In the genomic region with DNA sequence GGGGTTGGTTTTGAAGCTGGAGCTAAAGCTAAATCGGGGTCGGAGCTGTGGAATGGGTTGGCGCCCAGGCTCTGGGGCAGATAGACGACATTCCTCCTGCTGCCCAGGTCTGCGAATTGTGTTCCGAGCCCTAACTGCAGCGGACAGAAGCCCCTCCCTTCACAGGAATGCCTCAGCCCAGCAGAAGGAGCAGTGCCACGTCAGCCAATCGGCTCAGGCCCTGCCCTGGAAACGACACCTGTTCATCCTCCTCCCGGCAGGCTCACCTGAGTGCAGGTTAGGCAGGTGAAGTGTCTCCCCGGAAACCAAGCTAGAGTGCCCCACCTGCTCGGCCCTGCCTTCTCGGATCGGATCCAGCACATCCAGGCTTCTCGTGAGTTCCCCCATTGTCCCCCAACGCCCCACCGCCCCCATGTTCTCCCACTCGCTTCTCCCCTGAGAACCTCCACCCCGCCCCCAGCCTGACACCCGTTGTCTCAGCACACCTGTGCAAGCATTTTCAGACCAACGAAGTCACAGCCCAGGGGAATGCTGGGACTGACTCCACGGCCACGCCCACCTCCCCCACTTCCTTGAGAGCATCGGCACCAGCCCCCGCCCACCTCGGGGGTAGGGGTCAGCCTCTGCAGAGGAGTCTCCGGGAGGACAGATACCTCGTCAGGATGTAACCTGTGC, we compare ENCODE assay signal across 9 cellular contexts. TPM values are rescaled to one million over a fixed set of nuclear protein-coding genes. Genes with fewer than 3 reads are reported as not detected.
DNase-seq lines count a peak whose midpoint lies in the region; ATAC-seq and TF ChIP-seq lines count a peak whose summit lies in the region.
"Had no signal": no experiment of that assay in that cellular context is flagged by ENCODE, and none has a peak within 500 bp of the region (broad histone marks: within the 10 kb centered on the region; RNA-seq: fewer than 3 reads in every experiment).

No MANE protein-coding gene starts in this region.

- CTCF ChIA-PET in activated CD4-positive, alpha-beta T cell treated with anti-CD3 and anti-CD28 coated beads for 36 hours (lab: Charles Lee), result interaction anchor here (0.6 kb wide), 1 partner anchor 144 kb away, joined by 3 read pairs; no protein-coding TSS in a partner anchor
- CTCF ChIA-PET in activated B cell treated with CpG ODN at 0.5 μM for 24 hours (lab: Charles Lee), result no interaction called here

- no peak overlapping the region for H3K27ac Mint-ChIP-seq in activated CD4-positive, alpha-beta T cell treated with anti-CD3 and anti-CD28 coated beads for 36 hours
- H3K27ac Mint-ChIP-seq in activated B cell treated with CpG ODN at 0.5 μM for 24 hours, result no peak overlapping the region
- no peak overlapping the region for H3K27ac Mint-ChIP-seq in stimulated activated memory B cell treated with anti-CD40 and anti-IgM and Interleukin-4, amounts not matched to agents 10 μg/mL and 1 μg/mL and 100 μg/mL, for 72 hours

- H3K4me3 ChIP-seq in iPS-18c (ENCODE audit: insufficient read depth, low read depth, low read length), result peak overlapping the region; percentile 42

- POLR2A ChIA-PET in activated CD4-positive, alpha-beta T cell treated with anti-CD3 and anti-CD28 coated beads for 36 hours (lab: Charles Lee), result no interaction called here
- POLR2A ChIA-PET in activated B cell treated with CpG ODN at 0.5 μM for 24 hours (lab: Charles Lee), result no interaction called here

- H3K4me3 Mint-ChIP-seq in activated CD4-positive, alpha-beta T cell treated with anti-CD3 and anti-CD28 coated beads for 36 hours, result peak overlapping the region; percentile 42
- H3K4me3 Mint-ChIP-seq in activated B cell treated with CpG ODN at 0.5 μM for 24 hours, result peak overlapping the region; percentile 72
- H3K4me3 Mint-ChIP-seq in stimulated activated memory B cell treated with anti-CD40 and anti-IgM and Interleukin-4, amounts not matched to agents 10 μg/mL and 1 μg/mL and 100 μg/mL, for 72 hours, result peak overlapping the region; percentile 64

- peaks cover 21% of the 10 kb centered on the region for H3K4me1 Mint-ChIP-seq in activated CD4-positive, alpha-beta T cell treated with anti-CD3 and anti-CD28 coated beads for 36 hours
- peaks cover 19% of the 10 kb centered on the region for H3K4me1 Mint-ChIP-seq in activated B cell treated with CpG ODN at 0.5 μM for 24 hours
- peaks cover 24% of the 10 kb centered on the region for H3K4me1 Mint-ChIP-seq in stimulated activated memory B cell treated with anti-CD40 and anti-IgM and Interleukin-4, amounts not matched to agents 10 μg/mL and 1 μg/mL and 100 μg/mL, for 72 hours

- H3K9me3 ChIP-seq in iPS-18c (ENCODE audit: control insufficient read depth, insufficient read depth, low read length), result peaks cover 2% of the 10 kb centered on the region

- H3K36me3 Mint-ChIP-seq in activated CD4-positive, alpha-beta T cell treated with anti-CD3 and anti-CD28 coated beads for 36 hours (ENCODE audit: low read depth), result peaks cover 4% of the 10 kb centered on the region
- H3K36me3 Mint-ChIP-seq in activated B cell treated with CpG ODN at 0.5 μM for 24 hours (ENCODE audit: low read depth), result no peaks in the 10 kb centered on the region
- no peaks in the 10 kb centered on the region for H3K36me3 Mint-ChIP-seq in stimulated activated memory B cell treated with anti-CD40 and anti-IgM and Interleukin-4, amounts not matched to agents 10 μg/mL and 1 μg/mL and 100 μg/mL, for 72 hours

- intact Hi-C loops in activated CD4-positive, alpha-beta T cell treated with anti-CD3 and anti-CD28 coated beads for 36 hours (cut with DNase I, micrococcal nuclease), result no loop called here
- intact Hi-C loops in activated B cell treated with CpG ODN at 0.5 μM for 24 hours (cut with micrococcal nuclease), result no loop called here

- peaks cover 4% of the 10 kb centered on the region for H3K9me3 Mint-ChIP-seq in activated CD4-positive, alpha-beta T cell treated with anti-CD3 and anti-CD28 coated beads for 36 hours (ENCODE audit: low read depth)
- no peaks in the 10 kb centered on the region for H3K9me3 Mint-ChIP-seq in activated B cell treated with CpG ODN at 0.5 μM for 24 hours
- no peaks in the 10 kb centered on the region for H3K9me3 Mint-ChIP-seq in stimulated activated memory B cell treated with anti-CD40 and anti-IgM and Interleukin-4, amounts not matched to agents 10 μg/mL and 1 μg/mL and 100 μg/mL, for 72 hours

- DNase-seq in activated CD4-positive, alpha-beta T cell treated with anti-CD3 and anti-CD28 coated beads for 36 hours, result peak; percentile 49
- no peak for DNase-seq in activated CD4-positive, alpha-beta T cell treated with anti-CD3 and anti-CD28 coated beads for 1 hour
- peak; percentile 15 for DNase-seq in activated B cell treated with CpG ODN at 0.5 μM for 24 hours
- DNase-seq in DMS 273 (lab: John Stamatoyannopoulos, UW; ENCODE audit: unreplicated experiment), result no peak
- DNase-seq in AG08395 (ENCODE audit: low spot score), result no peak

- H3K27me3 Mint-ChIP-seq in activated CD4-positive, alpha-beta T cell treated with anti-CD3 and anti-CD28 coated beads for 36 hours, result peaks cover 2% of the 10 kb centered on the region
- peaks cover 10% of the 10 kb centered on the region for H3K27me3 Mint-ChIP-seq in activated B cell treated with CpG ODN at 0.5 μM for 24 hours
- H3K27me3 Mint-ChIP-seq in stimulated activated memory B cell treated with anti-CD40 and anti-IgM and Interleukin-4, amounts not matched to agents 10 μg/mL and 1 μg/mL and 100 μg/mL, for 72 hours, result peaks cover 46% of the 10 kb centered on the region

- ATAC-seq in activated CD4-positive, alpha-beta T cell treated with anti-CD3 and anti-CD28 coated beads for 36 hours, result peak; percentile 34
- ATAC-seq in activated B cell treated with CpG ODN at 0.5 μM for 24 hours (ENCODE audit: low read depth) (no peak), GM21576 (IDR thresholded peaks at IDR 0.05; ENCODE audit: unreplicated experiment) (no peak)
- ATAC-seq in stimulated activated memory B cell treated with anti-CD40 and anti-IgM and Interleukin-4, amounts not matched to agents 10 μg/mL and 1 μg/mL and 100 μg/mL, for 72 hours, result no peak

- TF ChIP-seq CTCF in activated B cell treated with CpG ODN at 0.5 μM for 24 hours (IDR thresholded peaks at IDR 0.05), result no peak

RNA-seq across cellular contexts. Expression of a gene that starts 0.8 kb away (rescaled TPM):
- not detected for total RNA-seq in activated CD4-positive, alpha-beta T cell treated with anti-CD3 and anti-CD28 coated beads for 36 hours
- not detected in 2 replicates for total RNA-seq in activated B cell treated with CpG ODN at 0.5 μM for 24 hours
- total RNA-seq: glomerular endothelial cell had no signal

RNA-seq across cellular contexts. Expression of a gene that starts 14.8 kb away (rescaled TPM):
- not detected for total RNA-seq in activated CD4-positive, alpha-beta T cell treated with anti-CD3 and anti-CD28 coated beads for 36 hours
- total RNA-seq in activated B cell treated with CpG ODN at 0.5 μM for 24 hours, result not detected in 2 replicates
- total RNA-seq: glomerular endothelial cell had no signal

RNA-seq across cellular contexts. Expression of a gene that starts 30.2 kb away (rescaled TPM):
- not detected for total RNA-seq in activated CD4-positive, alpha-beta T cell treated with anti-CD3 and anti-CD28 coated beads for 36 hours
- total RNA-seq in activated B cell treated with CpG ODN at 0.5 μM for 24 hours, result not detected in 2 replicates

Comparison
In these comparisons a context has a peak if more than half of its experiments do, and no peak if none do; other contexts are left out.
1. DNase-seq: peak in activated CD4-positive, alpha-beta T cell treated with anti-CD3 and anti-CD28 coated beads for 36 hours (single experiment) and activated B cell treated with CpG ODN at 0.5 μM for 24 hours (single experiment); none in activated CD4-positive, alpha-beta T cell treated with anti-CD3 and anti-CD28 coated beads for 1 hour (single experiment), DMS 273 (single experiment) and AG08395 (single experiment).
2. Peak in every context shown above with its lines, with median percentiles within 50 percentile points of each other: H3K4me3 Mint-ChIP-seq.